8 cellular contexts compared by ENCODE assay signal in the genomic region with DNA sequence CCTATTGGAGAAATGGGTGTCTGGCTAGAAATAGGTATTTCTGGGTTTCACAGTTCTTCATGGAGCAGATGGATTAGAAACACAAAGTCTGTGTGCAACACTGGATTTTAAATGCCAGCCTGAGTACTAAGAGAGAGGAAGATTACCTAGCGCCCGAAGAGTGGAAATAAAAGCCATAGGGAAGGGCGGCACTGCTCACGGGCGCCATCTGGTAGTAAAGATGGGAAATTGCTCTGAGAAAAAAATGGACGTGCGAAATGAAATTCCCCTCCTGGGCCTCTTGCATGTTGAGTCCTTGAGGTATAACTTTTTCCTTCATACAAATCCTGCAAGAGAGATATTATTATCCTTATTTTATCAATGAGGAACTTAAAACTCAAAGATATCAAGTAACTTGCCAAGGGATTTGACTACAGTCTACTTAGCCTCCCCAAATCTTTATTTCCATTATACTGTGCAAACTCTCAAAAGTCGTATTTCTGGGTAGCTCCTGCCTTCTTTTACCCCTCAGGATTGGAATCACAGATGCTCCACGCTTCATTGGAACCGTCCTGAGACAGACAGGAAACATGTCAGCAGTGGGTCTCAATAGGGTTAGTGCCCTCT.
DNase-seq lines count a peak whose midpoint lies in the region; ATAC-seq and TF ChIP-seq lines count a peak whose summit lies in the region.

No MANE protein-coding gene starts in this region.

- no peaks in the 10 kb centered on the region for H3K9me3 ChIP-seq in CD4-positive, alpha-beta memory T cell (ENCODE audit: control insufficient read depth in 1 of 2, low read length in 2 of 2)

- BruUV-seq in MCF 10A (replicated peaks; lab: Mats Ljungman, UMichigan), result no TSS peak

- H3K36me3 ChIP-seq in CD4-positive, alpha-beta memory T cell (ENCODE audit: insufficient read depth, low read length), result no peaks in the 10 kb centered on the region

- no peaks in the 10 kb centered on the region for H3K27me3 Mint-ChIP-seq in CD4-positive, alpha-beta memory T cell
- H3K27me3 Mint-ChIP-seq in MCF 10A (ENCODE audit: insufficient read depth, unreplicated experiment), result no peaks in the 10 kb centered on the region

- H3K9me3 Mint-ChIP-seq in CD4-positive, alpha-beta memory T cell, result peaks cover 0 to 4% (median 1%) of the 10 kb centered on the region in 8 donors
- H3K9me3 Mint-ChIP-seq in MCF 10A (ENCODE audit: unreplicated experiment), result no peaks in the 10 kb centered on the region

- no peaks in the 10 kb centered on the region for H3K27me3 ChIP-seq in CD4-positive, alpha-beta memory T cell (ENCODE audit: insufficient read depth, low read length)

- ATAC-seq in GM21786 (IDR thresholded peaks at IDR 0.05; ENCODE audit: unreplicated experiment) (peak; percentile 61), HG02852 (IDR thresholded peaks at IDR 0.05; ENCODE audit: unreplicated experiment) (no peak)

- peaks cover 0 to 3% of the 10 kb centered on the region in 2 donors for H3K36me3 Mint-ChIP-seq in CD4-positive, alpha-beta memory T cell
- no peaks in the 10 kb centered on the region for H3K36me3 Mint-ChIP-seq in MCF 10A (ENCODE audit: insufficient read depth, unreplicated experiment)

- H3K27ac ChIP-seq in CD4-positive, alpha-beta memory T cell (ENCODE audit: low read depth, low read length), result no peak overlapping the region

- H3K27ac Mint-ChIP-seq in CD4-positive, alpha-beta memory T cell, result peak overlapping the region in 3 of 7 donors; percentile 5 to 54 (median 51)
- no peak overlapping the region for H3K27ac Mint-ChIP-seq in MCF 10A (ENCODE audit: low read depth, unreplicated experiment)

- intact Hi-C loops in CD4-positive, alpha-beta memory T cell (cut with micrococcal nuclease), result loop anchor here (1.0 to 2.0 kb wide), 3 partner anchors 110 to 356 kb away; no protein-coding TSS in a partner anchor
- intact Hi-C loops in MCF 10A (cut with micrococcal nuclease), result loop anchor here (1.0 to 5.0 kb wide), 4 partner anchors 52 to 356 kb away; no protein-coding TSS in a partner anchor

- H3K4me1 ChIP-seq in CD4-positive, alpha-beta memory T cell (ENCODE audit: insufficient read depth, low read length), result peaks cover 35% of the 10 kb centered on the region

- H3K4me3 Mint-ChIP-seq in CD4-positive, alpha-beta memory T cell, result peak overlapping the region in 7 of 8 donors; percentile 5 to 76 (median 57)
- H3K4me3 Mint-ChIP-seq in MCF 10A (ENCODE audit: unreplicated experiment), result no peak overlapping the region

- H3K4me3 ChIP-seq in CD4-positive, alpha-beta memory T cell (ENCODE audit: low read length in 2 of 2), result no peak overlapping the region

- TF ChIP-seq CTCF in MCF 10A (IDR thresholded peaks at IDR 0.05; ENCODE audit: unreplicated experiment), result peak; percentile 75

- DNase-seq in CD4-positive, alpha-beta memory T cell, result peak in 4 of 5 donors; percentile 41 to 48 (median 48)
- DNase-seq in NCI-H146 treated with DMSO at 0.1 percent for 48 hours (lab: John Stamatoyannopoulos, UW; ENCODE audit: unreplicated experiment) (peak; percentile 2), T-helper 9 cell (peak; percentile 24), MCF 10A (ENCODE audit: unreplicated experiment) (peak; percentile 60), islet precursor cell (peak; percentile 71)
- DNase-seq in stimulated activated CD4-positive, alpha-beta T cell treated with anti-CD3 and anti-CD28 coated beads, Interleukin-1b, Interleukin-23, amount 100 ng/mL, for 48 hours, result peak; percentile 11

- H3K4me1 Mint-ChIP-seq in CD4-positive, alpha-beta memory T cell, result peaks cover 30 to 46% (median 30%) of the 10 kb centered on the region in 4 donors
- H3K4me1 Mint-ChIP-seq in MCF 10A (ENCODE audit: insufficient read depth, unreplicated experiment), result peaks cover 5% of the 10 kb centered on the region

- CTCF ChIA-PET in CD4-positive, alpha-beta memory T cell (lab: Charles Lee; ENCODE audit: partially characterized antibody), result interaction anchor here (0.9 to 10.1 kb wide), 18 partner anchors 9 to 364 kb away, joined by 3 to 173 read pairs (median 4); no protein-coding TSS in a partner anchor
- CTCF ChIA-PET in MCF 10A (lab: Yijun Ruan, JAX), result interaction anchor here (0.5 to 7.2 kb wide), 50 partner anchors 8 to 1131 kb away, joined by 3 to 154 read pairs (median 4); a partner anchor contains a TSS

- POLR2A ChIA-PET in CD4-positive, alpha-beta memory T cell (lab: Charles Lee; ENCODE audit: partially characterized antibody), result interaction anchor here (1.7 kb wide), 1 partner anchor 111 kb away, joined by 5 read pairs; no protein-coding TSS in a partner anchor
- POLR2A ChIA-PET in MCF 10A (lab: Yijun Ruan, JAX), result no interaction called here

Comparison
In these comparisons a context has a peak if more than half of its experiments do, and no peak if none do; other contexts are left out.
1. DNase-seq: peak in every context shown above with its lines; median percentile 71 in islet precursor cell; 60 in MCF 10A; 48 in CD4-positive, alpha-beta memory T cell; 24 in T-helper 9 cell; 11 in stimulated activated CD4-positive, alpha-beta T cell treated with anti-CD3 and anti-CD28 coated beads, Interleukin-1b, Interleukin-23, amount 100 ng/mL, for 48 hours; 2 in NCI-H146 treated with DMSO at 0.1 percent for 48 hours.